Comparison of ENCODE assay signal across 13 cellular contexts in genomic region chr20:36317675-36318074, GRCh38. TPM values are rescaled to one million over a fixed set of nuclear protein-coding genes. Genes with fewer than 3 reads are reported as not detected.
A peak's percentile ranks its signal among the peaks of the same experiment; 100 is the strongest.
DNase-seq lines count a peak whose midpoint lies in the region; ATAC-seq, FAIRE-seq and TF ChIP-seq lines count a peak whose summit lies in the region.
"Had no signal": no experiment of that assay in that cellular context is flagged by ENCODE, and none has a peak within 500 bp of the region (broad histone marks: within the 10 kb centered on the region; RNA-seq: fewer than 3 reads in every experiment).

No MANE protein-coding gene starts in this region.

- H3K27me3 ChIP-seq in K562 (ENCODE audit: control insufficient read depth in 2 of 2, insufficient read depth in 2 of 2, low read length in 2 of 2) (peaks cover 3 to 34% of the 10 kb centered on the region in 2 experiments; a peak in 4 of 5 replicates), osteoblast (ENCODE audit: insufficient read depth, low read length) (peaks cover 4% of the 10 kb centered on the region)

- H3K27ac ChIP-seq in K562 (ENCODE audit: extremely low read depth, low read depth, low read length) (no peak overlapping the region), osteoblast (ENCODE audit: low read depth, low read length) (no peak overlapping the region)

- no peaks in the 10 kb centered on the region for H3K9me1 ChIP-seq in K562 (ENCODE audit: control insufficient read depth, insufficient read depth, low read length)

- no peak for DNase-seq in activated naive CD4-positive, alpha-beta T cell treated with anti-CD3 and anti-CD28 coated beads, Interleukin-2, amount 50 U/mL, for 72 hours (ENCODE audit: low spot score in 2 of 2)
- no peak for DNase-seq in activated naive CD4-positive, alpha-beta T cell (lab: John Stamatoyannopoulos, UW)
- DNase-seq in K562 (ENCODE audit: extremely low read depth in 1 of 4, low spot score in 3 of 4), result no peak
- DNase-seq in osteoblast (ENCODE audit: insufficient read length, low spot score, missing footprints), result peak; percentile 80
- DNase-seq in D341Med (ENCODE audit: low spot score), result no peak
- DNase-seq in globus pallidus (ENCODE audit: low spot score), result no peak
- DNase-seq: AML-193, DND-41, H7, Karpas-422, NCI-H1930, NCI-H2171 treated with DMSO at 0.1 percent for 48 hours had no signal

- no peaks in the 10 kb centered on the region for H3K79me2 ChIP-seq in K562 (ENCODE audit: control insufficient read depth, insufficient read depth, low read length)
- no peaks in the 10 kb centered on the region for H3K79me2 ChIP-seq in osteoblast (ENCODE audit: insufficient read depth, low read length)

- H4K20me1 ChIP-seq in K562 (replicated peaks; ENCODE audit: control insufficient read depth, insufficient read depth, low read length) (peaks cover 5% of the 10 kb centered on the region; the same call in 1 of the 2 replicates), osteoblast (ENCODE audit: insufficient read depth, low read length) (no peaks in the 10 kb centered on the region)

- POLR2A ChIA-PET in K562 (lab: Yijun Ruan, JAX), result interaction anchor here (1.2 kb wide), 1 partner anchor 25 kb away, joined by 3 read pairs; no protein-coding TSS in a partner anchor

- H3K4me1 ChIP-seq in K562 (replicated peaks in 1 of 2; ENCODE audit: control insufficient read depth in 2 of 2, insufficient read depth in 2 of 2, low read length in 2 of 2) (peaks cover 0 to 6% of the 10 kb centered on the region in 2 experiments; a peak in 1 of 5 replicates), osteoblast (ENCODE audit: insufficient read depth, low read length) (no peaks in the 10 kb centered on the region)

- 0% methylated on average over 3 of the region's 3 CpGs for WGBS in K562 (ENCODE audit: insufficient coverage, low coverage, missing lambda C conversion rate)

- H3K9ac ChIP-seq in K562 (ENCODE audit: insufficient read depth in 1 of 2, low read depth in 2 of 2, low read length in 2 of 2), result no peak overlapping the region

- BruUV-seq in K562 (replicated peaks; lab: Mats Ljungman, UMichigan), result no TSS peak

- peak; percentile 51 to 58 for ATAC-seq in activated naive CD4-positive, alpha-beta T cell treated with anti-CD3 and anti-CD28 coated beads, Interleukin-2, amount 50 U/mL, for 72 hours
- ATAC-seq in K562, result no peak
- no peak for ATAC-seq in GM21447 (IDR thresholded peaks at IDR 0.05; ENCODE audit: unreplicated experiment)

- no peaks in the 10 kb centered on the region for H3K9me3 Mint-ChIP-seq in activated naive CD4-positive, alpha-beta T cell treated with anti-CD3 and anti-CD28 coated beads, Interleukin-2, amount 50 U/mL, for 72 hours

- TF ChIP-seq POLR2A in K562 (conservative IDR thresholded peaks at IDR 0.05), result no peak

- no peak overlapping the region for H3K27ac Mint-ChIP-seq in activated naive CD4-positive, alpha-beta T cell treated with anti-CD3 and anti-CD28 coated beads, Interleukin-2, amount 50 U/mL, for 72 hours

- TF ChIP-seq EP300 in K562 (IDR thresholded peaks at IDR 0.05; ENCODE audit: low read length), result no peak

- CTCF ChIA-PET in K562 (lab: Yijun Ruan, JAX; ENCODE audit: low intra/inter-chr PET ratio), result interaction anchor here (0.6 kb wide), 1 partner anchor 44 kb away, joined by 4 read pairs; no protein-coding TSS in a partner anchor

- H3K36me3 ChIP-seq in K562 (ENCODE audit: control insufficient read depth, insufficient read depth, low read length) (no peaks in the 10 kb centered on the region), osteoblast (ENCODE audit: insufficient read depth, low read length) (no peaks in the 10 kb centered on the region)

- TF ChIP-seq RAD21 in K562 (CRISPR knock-in tag; conservative IDR thresholded peaks at IDR 0.05 in 1 of 2, IDR thresholded peaks at IDR 0.05 in 1 of 2), result no peak

- H3K36me3 Mint-ChIP-seq in activated naive CD4-positive, alpha-beta T cell treated with anti-CD3 and anti-CD28 coated beads, Interleukin-2, amount 50 U/mL, for 72 hours, result no peaks in the 10 kb centered on the region

- in situ Hi-C loops in K562 (cut with MboI), result no loop called here

- H3K9me3 ChIP-seq in K562 (replicated peaks; ENCODE audit: control insufficient read depth, insufficient read depth, low read depth, low read length), result no peaks in the 10 kb centered on the region
- no peaks in the 10 kb centered on the region for H3K9me3 ChIP-seq in osteoblast (ENCODE audit: low read depth, low read length)

- no peak overlapping the region for H3K4me2 ChIP-seq in K562 (ENCODE audit: insufficient read depth, low read length)
- H3K4me2 ChIP-seq in osteoblast (ENCODE audit: insufficient read depth, low read length), result no peak overlapping the region

- no peak for FAIRE-seq in K562 (lab: Jason Lieb, UNC)

- H3K4me3 ChIP-seq in K562, result no peak overlapping the region
- H3K4me3 ChIP-seq in osteoblast (ENCODE audit: insufficient read depth, low read length), result no peak overlapping the region

- TF ChIP-seq CTCF in K562 (IDR thresholded peaks at IDR 0.05 in 2 of 3, conservative IDR thresholded peaks at IDR 0.05 in 1 of 3; ENCODE audit: insufficient read depth in 2 of 3, low read depth in 1 of 3, low read length in 3 of 3), result no peak
- TF ChIP-seq CTCF in osteoblast (IDR thresholded peaks at IDR 0.05; ENCODE audit: extremely low read depth, low read depth, low read length), result no peak

- no peak overlapping the region for H2AFZ ChIP-seq in K562 (ENCODE audit: low read depth, low read length)
- H2AFZ ChIP-seq in osteoblast (ENCODE audit: low read length), result no peak overlapping the region

- intact Hi-C loops in K562 (cut with micrococcal nuclease), result no loop called here

TF ChIP-seq in K562, 482 proteins besides CTCF, POLR2A, EP300 and RAD21:
- TF ChIP-seq ZNF121 (CRISPR knock-in tag; conservative IDR thresholded peaks at IDR 0.05) (peak; percentile 53; the same call in 1 of the 2 replicates), ZBTB7A (IDR thresholded peaks at IDR 0.05; ENCODE audit: borderline replicate concordance, control insufficient read depth, low read depth, low read length) (no peak)

RNA-seq across cellular contexts. Expression of gene DLGAP4, which starts 11.5 kb away (rescaled TPM):
- total RNA-seq in activated naive CD4-positive, alpha-beta T cell treated with anti-CD3 and anti-CD28 coated beads, Interleukin-2, amount 50 U/mL, for 72 hours, result 10 to 100 TPM; 29.7 to 40.2 TPM
- total RNA-seq in K562 (2011; cell fraction: chromatin; rRNA removed; ENCODE audit: low replicate concordance), result 20.3 and 54.2 TPM in 2 replicates
- total RNA-seq in K562 (2011; cell fraction: nucleolus; rRNA removed), result 27.4 and 30.0 TPM in 2 replicates
- 33.4 and 54.4 TPM in 2 replicates for total RNA-seq in K562 (2011; cell fraction: nucleoplasm; rRNA removed)
- total RNA-seq in K562 (2014; rRNA removed) (4.5 and 9.9 TPM in 2 replicates), K562 (2014; rRNA removed; fragmentation: Illumina TruSeq; extraction: Trizol) (2.3 and 3.2 TPM in 2 replicates), K562 (2015; rRNA removed; fragmentation: Illumina TruSeq; extraction: Trizol) (4.5 and 6.8 TPM in 2 replicates), K562 (2021) (26.1 and 34.1 TPM in 2 replicates), osteoblast (17.4 and 18.1 TPM in 2 replicates)
- polyA plus RNA-seq in K562 (2011; rRNA removed) (3.1 and 6.5 TPM in 2 replicates), K562 (2014; fragmentation: Illumina TruSeq; extraction: Trizol) (22.3 and 30.8 TPM in 2 replicates), K562 (2014; fragmentation: Nextera tagmentation; extraction: Ambion mirVana) (under 1 TPM; 0.31 to 0.74 TPM), K562 (2014; rRNA removed) (9.5 and 11.9 TPM in 2 replicates)
- polyA plus RNA-seq in K562 (2011; cell fraction: cytosol; rRNA removed), result 9.9 and 17.6 TPM in 2 replicates
- 20.7 and 29.9 TPM in 2 replicates for polyA plus RNA-seq in K562 (2011; cell fraction: nucleus; rRNA removed)
- 16.7 and 28.3 TPM in 2 replicates for polyA plus RNA-seq in K562 (2012)
- polyA minus RNA-seq in K562 (2011; rRNA and poly(A)+ RNA removed), result 4.4 and 5.6 TPM in 2 replicates
- 24.3 and 33.7 TPM in 2 replicates for polyA minus RNA-seq in K562 (2011; cell fraction: cytosol; rRNA and poly(A)+ RNA removed)
- 7.7 and 10.9 TPM in 2 replicates for polyA minus RNA-seq in K562 (2011; cell fraction: nucleus; rRNA and poly(A)+ RNA removed)

Comparison
In these comparisons a context has a peak if more than half of its experiments do, and no peak if none do; other contexts are left out.
1. ATAC-seq: peak in activated naive CD4-positive, alpha-beta T cell treated with anti-CD3 and anti-CD28 coated beads, Interleukin-2, amount 50 U/mL, for 72 hours (2 of 2); none in K562 (single experiment) and GM21447 (single experiment).